13 cellular contexts compared by ENCODE assay signal in genomic region chrX:13120017-13120416, GRCh38.
A peak's percentile ranks its signal among the peaks of the same experiment; 100 is the strongest.
DNase-seq lines count a peak whose midpoint lies in the region; ATAC-seq and TF ChIP-seq lines count a peak whose summit lies in the region.
"Had no signal": no experiment of that assay in that cellular context is flagged by ENCODE, and none has a peak within 500 bp of the region (broad histone marks: within the 10 kb centered on the region; RNA-seq: fewer than 3 reads in every experiment).

No MANE protein-coding gene starts in this region.

- no peak overlapping the region for H3K4me3 Mint-ChIP-seq in MCF 10A (ENCODE audit: unreplicated experiment)
- H3K4me3 Mint-ChIP-seq in effector memory CD8-positive, alpha-beta T cell, result no peak overlapping the region

- H3K27ac Mint-ChIP-seq in MCF 10A (ENCODE audit: low read depth, unreplicated experiment), result no peak overlapping the region
- no peak overlapping the region for H3K27ac Mint-ChIP-seq in effector memory CD8-positive, alpha-beta T cell

- H3K4me3 ChIP-seq in breast epithelium, result no peak overlapping the region
- peak overlapping the region; percentile 36 for H3K4me3 ChIP-seq in osteoblast (ENCODE audit: insufficient read depth, low read length)
- H3K4me3 ChIP-seq: skin epidermis had no signal

- no peaks in the 10 kb centered on the region for H3K4me1 Mint-ChIP-seq in MCF 10A (ENCODE audit: insufficient read depth, unreplicated experiment)
- peaks cover 10 to 11% of the 10 kb centered on the region in 2 donors for H3K4me1 Mint-ChIP-seq in effector memory CD8-positive, alpha-beta T cell (ENCODE audit: low read depth in 2 of 2)

- peaks cover 7% of the 10 kb centered on the region for H3K9me3 Mint-ChIP-seq in MCF 10A (ENCODE audit: unreplicated experiment)
- H3K9me3 Mint-ChIP-seq in effector memory CD8-positive, alpha-beta T cell, result no peaks in the 10 kb centered on the region

- H4K20me1 ChIP-seq in osteoblast (ENCODE audit: insufficient read depth, low read length), result no peaks in the 10 kb centered on the region

- H3K36me3 Mint-ChIP-seq in MCF 10A (ENCODE audit: insufficient read depth, unreplicated experiment), result no peaks in the 10 kb centered on the region
- H3K36me3 Mint-ChIP-seq in effector memory CD8-positive, alpha-beta T cell (ENCODE audit: insufficient read depth), result peaks cover 5% of the 10 kb centered on the region

- H3K27me3 ChIP-seq in breast epithelium, result peaks cover 0 to 4% of the 10 kb centered on the region in 2 donors
- H3K27me3 ChIP-seq in osteoblast (ENCODE audit: insufficient read depth, low read length), result no peaks in the 10 kb centered on the region

- peak overlapping the region; percentile 18 to 50 for H3K27ac ChIP-seq in breast epithelium
- peak overlapping the region; percentile 77 for H3K27ac ChIP-seq in osteoblast (ENCODE audit: low read depth, low read length)
- H3K27ac ChIP-seq: 22Rv1 had no signal

- no peaks in the 10 kb centered on the region for H3K36me3 ChIP-seq in breast epithelium
- no peaks in the 10 kb centered on the region for H3K36me3 ChIP-seq in osteoblast (ENCODE audit: insufficient read depth, low read length)

- peaks cover 0 to 5% of the 10 kb centered on the region in 2 donors for H3K9me3 ChIP-seq in breast epithelium
- no peaks in the 10 kb centered on the region for H3K9me3 ChIP-seq in osteoblast (ENCODE audit: low read depth, low read length)

- H3K4me1 ChIP-seq in breast epithelium (no peaks in the 10 kb centered on the region), osteoblast (ENCODE audit: insufficient read depth, low read length) (peaks cover 35% of the 10 kb centered on the region)

- peaks cover 28% of the 10 kb centered on the region for H3K27me3 Mint-ChIP-seq in MCF 10A (ENCODE audit: insufficient read depth, unreplicated experiment)
- no peaks in the 10 kb centered on the region for H3K27me3 Mint-ChIP-seq in effector memory CD8-positive, alpha-beta T cell

- peak overlapping the region; percentile 64 for H2AFZ ChIP-seq in osteoblast (ENCODE audit: low read length)

- intact Hi-C loops in breast epithelium (cut with DNase I; ENCODE audit: low total_unique reads), result no loop called here
- intact Hi-C loops in MCF 10A (cut with micrococcal nuclease), result no loop called here
- intact Hi-C loops in left ventricle myocardium superior (cut with micrococcal nuclease), result loop anchor here (10.0 kb wide), 1 partner anchor 365 kb away; no protein-coding TSS in a partner anchor

- peak; percentile 89 for ATAC-seq in left ventricle myocardium superior
- no peak for ATAC-seq in effector memory CD8-positive, alpha-beta T cell (replicated peaks)

- no peak for TF ChIP-seq CTCF in breast epithelium (IDR thresholded peaks at IDR 0.05)
- no peak for TF ChIP-seq CTCF in MCF 10A (IDR thresholded peaks at IDR 0.05; ENCODE audit: unreplicated experiment)
- no peak for TF ChIP-seq CTCF in osteoblast (IDR thresholded peaks at IDR 0.05; ENCODE audit: extremely low read depth, low read depth, low read length)

- CTCF ChIA-PET in MCF 10A (lab: Yijun Ruan, JAX), result interaction anchor here (1.0 to 1.1 kb wide), 2 partner anchors 8 to 367 kb away, joined by 3 read pairs; no protein-coding TSS in a partner anchor

- peak overlapping the region; percentile 62 for H3K4me2 ChIP-seq in osteoblast (ENCODE audit: insufficient read depth, low read length)

- no TSS peak for BruUV-seq in MCF 10A (replicated peaks; lab: Mats Ljungman, UMichigan)

- TF ChIP-seq POLR2A in breast epithelium (IDR thresholded peaks at IDR 0.05), result no peak

- no peak for DNase-seq in breast epithelium (ENCODE audit: low spot score in 2 of 2)
- DNase-seq in MCF 10A (ENCODE audit: unreplicated experiment), result no peak
- peak; percentile 31 for DNase-seq in left ventricle myocardium superior
- DNase-seq in osteoblast (ENCODE audit: insufficient read length, low spot score, missing footprints), result peak; percentile 64
- DNase-seq in AG08396 (ENCODE audit: low spot score), result no peak
- DNase-seq in activated T-cell treated with anti-CD3 and anti-CD28 coated beads, Interleukin-2, amount 50 U/mL, for 1 hour, result no peak
- no peak for DNase-seq in NK-92 treated with Interleukin-12 subunit alpha and Interleukin-12 subunit beta, amount 100 ng/mL, for 24 hours (lab: John Stamatoyannopoulos, UW)
- DNase-seq in effector memory CD8-positive, alpha-beta T cell, result no peak
- DNase-seq: cortex of kidney, NCI-H146, T-helper 2 cell had no signal

- POLR2A ChIA-PET in MCF 10A (lab: Yijun Ruan, JAX), result interaction anchor here (0.6 to 0.7 kb wide), 2 partner anchors 38 to 1733 kb away, joined by 3 to 4 read pairs; no protein-coding TSS in a partner anchor

- H3K79me2 ChIP-seq in osteoblast (ENCODE audit: insufficient read depth, low read length), result no peaks in the 10 kb centered on the region

Comparison
In these comparisons a context has a peak if more than half of its experiments do, and no peak if none do; other contexts are left out.
1. DNase-seq: peak in left ventricle myocardium superior (single experiment) and osteoblast (single experiment); none in breast epithelium (0 of 2), MCF 10A (single experiment), AG08396 (single experiment), activated T-cell treated with anti-CD3 and anti-CD28 coated beads, Interleukin-2, amount 50 U/mL, for 1 hour (single experiment), NK-92 treated with Interleukin-12 subunit alpha and Interleukin-12 subunit beta, amount 100 ng/mL, for 24 hours (single experiment) and effector memory CD8-positive, alpha-beta T cell (0 of 3).